Comparison of ENCODE assay signal across 8 cellular contexts in genomic region chr10:95755511-95756004, GRCh38. TPM values are rescaled to one million over a fixed set of nuclear protein-coding genes. Genes with fewer than 3 reads are reported as not detected.
DNase-seq lines count a peak whose midpoint lies in the region; ATAC-seq lines count a peak whose summit lies in the region.

No MANE protein-coding gene starts in this region.

- H3K27ac Mint-ChIP-seq in T-helper 1 cell treated with Interleukin-12 subunit alpha and Interleukin-12 subunit beta and Interleukin-4 antibody, amounts not matched to agents 30 μg/mL and 1 μg/mL, for 36 hours, result peak overlapping the region; percentile 85
- H3K27ac Mint-ChIP-seq in natural killer cell treated with Interleukin-12 subunit alpha and Interleukin-12 subunit beta and Interleukin-15 and Interleukin-18, amount 100 ng/mL, for 72 hours, result peak overlapping the region; percentile 87 to 89

- no peaks in the 10 kb centered on the region for H3K36me3 ChIP-seq in esophagus (ENCODE audit: control insufficient read depth in 2 of 2, insufficient read depth in 2 of 2, low read length in 1 of 2)

- peak overlapping the region; percentile 29 to 39 for H3K4me3 ChIP-seq in esophagus (ENCODE audit: low read depth in 1 of 2, low read length in 2 of 2)

- H3K27me3 ChIP-seq in esophagus (ENCODE audit: control insufficient read depth in 1 of 2, insufficient read depth in 2 of 2, low read length in 2 of 2), result no peaks in the 10 kb centered on the region

- peaks cover 0 to 2% of the 10 kb centered on the region in 2 donors for H3K4me1 ChIP-seq in esophagus (ENCODE audit: control insufficient read depth in 2 of 2, insufficient read depth in 2 of 2, low read length in 1 of 2)

- H3K9me3 Mint-ChIP-seq in T-helper 1 cell treated with Interleukin-12 subunit alpha and Interleukin-12 subunit beta and Interleukin-4 antibody, amounts not matched to agents 30 μg/mL and 1 μg/mL, for 36 hours, result peaks cover 13% of the 10 kb centered on the region
- H3K9me3 Mint-ChIP-seq in natural killer cell treated with Interleukin-12 subunit alpha and Interleukin-12 subunit beta and Interleukin-15 and Interleukin-18, amount 100 ng/mL, for 72 hours, result no peaks in the 10 kb centered on the region

- H3K4me3 Mint-ChIP-seq in T-helper 1 cell treated with Interleukin-12 subunit alpha and Interleukin-12 subunit beta and Interleukin-4 antibody, amounts not matched to agents 30 μg/mL and 1 μg/mL, for 36 hours, result peak overlapping the region; percentile 86
- peak overlapping the region; percentile 85 for H3K4me3 Mint-ChIP-seq in natural killer cell treated with Interleukin-12 subunit alpha and Interleukin-12 subunit beta and Interleukin-15 and Interleukin-18, amount 100 ng/mL, for 72 hours

- no peaks in the 10 kb centered on the region for H3K9me3 ChIP-seq in esophagus (ENCODE audit: control insufficient read depth in 2 of 2, insufficient read depth in 1 of 2, low read depth in 1 of 2, low read length in 1 of 2)

- DNase-seq in T-helper 1 cell (no peak), NOMO-1 (lab: John Stamatoyannopoulos, UW; ENCODE audit: unreplicated experiment in 2 of 2) (peak; percentile 79 to 92), dedifferentiated amniotic fluid mesenchymal stem cell (ENCODE audit: extremely low spot score) (no peak), OCI-M1 (lab: John Stamatoyannopoulos, UW) (no peak)
- no peak for DNase-seq in natural killer cell treated with Interleukin-12 subunit alpha and Interleukin-12 subunit beta and Interleukin-15 and Interleukin-18, amount 100 ng/mL, for 72 hours (ENCODE audit: low spot score)
- DNase-seq in activated CD4-positive, alpha-beta T cell treated with anti-CD3 and anti-CD28 coated beads, Interleukin-2, amount 50 U/mL, for 4 hours, result no peak

- no peak for ATAC-seq in natural killer cell treated with Interleukin-12 subunit alpha and Interleukin-12 subunit beta and Interleukin-15 and Interleukin-18, amount 100 ng/mL, for 72 hours

- peaks cover 47% of the 10 kb centered on the region for H3K4me1 Mint-ChIP-seq in T-helper 1 cell treated with Interleukin-12 subunit alpha and Interleukin-12 subunit beta and Interleukin-4 antibody, amounts not matched to agents 30 μg/mL and 1 μg/mL, for 36 hours (ENCODE audit: low read depth)
- peaks cover 39 to 44% of the 10 kb centered on the region in 2 donors for H3K4me1 Mint-ChIP-seq in natural killer cell treated with Interleukin-12 subunit alpha and Interleukin-12 subunit beta and Interleukin-15 and Interleukin-18, amount 100 ng/mL, for 72 hours (ENCODE audit: low read depth in 2 of 2)

- peaks cover 10% of the 10 kb centered on the region for H3K36me3 Mint-ChIP-seq in T-helper 1 cell treated with Interleukin-12 subunit alpha and Interleukin-12 subunit beta and Interleukin-4 antibody, amounts not matched to agents 30 μg/mL and 1 μg/mL, for 36 hours (ENCODE audit: low read depth)
- peaks cover 10% of the 10 kb centered on the region for H3K36me3 Mint-ChIP-seq in natural killer cell treated with Interleukin-12 subunit alpha and Interleukin-12 subunit beta and Interleukin-15 and Interleukin-18, amount 100 ng/mL, for 72 hours

- H3K27me3 Mint-ChIP-seq in T-helper 1 cell treated with Interleukin-12 subunit alpha and Interleukin-12 subunit beta and Interleukin-4 antibody, amounts not matched to agents 30 μg/mL and 1 μg/mL, for 36 hours (ENCODE audit: low read depth), result peaks cover 10% of the 10 kb centered on the region
- H3K27me3 Mint-ChIP-seq in natural killer cell treated with Interleukin-12 subunit alpha and Interleukin-12 subunit beta and Interleukin-15 and Interleukin-18, amount 100 ng/mL, for 72 hours, result peaks cover 2 to 20% of the 10 kb centered on the region in 2 donors

- peak overlapping the region; percentile 76 to 80 for H3K27ac ChIP-seq in esophagus (ENCODE audit: low read depth in 2 of 2, low read length in 1 of 2)

- 32 to 37% methylated on average over 8 of the region's 8 CpGs for WGBS in esophagus, 2 donors

RNA-seq across cellular contexts. Expression of gene ENTPD1, which starts 0.4 kb away (rescaled TPM):
- polyA plus RNA-seq in esophagus, result 1 to 10 TPM; 2.4 to 3.7 TPM
- 100 to 1,000 TPM in 1 of 2 donors, 10 to 100 TPM in 1; 56.4 to 111 TPM for total RNA-seq in natural killer cell treated with Interleukin-12 subunit alpha and Interleukin-12 subunit beta and Interleukin-15 and Interleukin-18, amount 100 ng/mL, for 72 hours

Comparison
In these comparisons a context has a peak if more than half of its experiments do, and no peak if none do; other contexts are left out.
1. DNase-seq: peak in NOMO-1 (2 of 2); none in T-helper 1 cell (0 of 5), natural killer cell treated with Interleukin-12 subunit alpha and Interleukin-12 subunit beta and Interleukin-15 and Interleukin-18, amount 100 ng/mL, for 72 hours (single experiment), dedifferentiated amniotic fluid mesenchymal stem cell (single experiment), activated CD4-positive, alpha-beta T cell treated with anti-CD3 and anti-CD28 coated beads, Interleukin-2, amount 50 U/mL, for 4 hours (0 of 2) and OCI-M1 (single experiment).